ENCODE assay signal across 8 cellular contexts in the genomic region with DNA sequence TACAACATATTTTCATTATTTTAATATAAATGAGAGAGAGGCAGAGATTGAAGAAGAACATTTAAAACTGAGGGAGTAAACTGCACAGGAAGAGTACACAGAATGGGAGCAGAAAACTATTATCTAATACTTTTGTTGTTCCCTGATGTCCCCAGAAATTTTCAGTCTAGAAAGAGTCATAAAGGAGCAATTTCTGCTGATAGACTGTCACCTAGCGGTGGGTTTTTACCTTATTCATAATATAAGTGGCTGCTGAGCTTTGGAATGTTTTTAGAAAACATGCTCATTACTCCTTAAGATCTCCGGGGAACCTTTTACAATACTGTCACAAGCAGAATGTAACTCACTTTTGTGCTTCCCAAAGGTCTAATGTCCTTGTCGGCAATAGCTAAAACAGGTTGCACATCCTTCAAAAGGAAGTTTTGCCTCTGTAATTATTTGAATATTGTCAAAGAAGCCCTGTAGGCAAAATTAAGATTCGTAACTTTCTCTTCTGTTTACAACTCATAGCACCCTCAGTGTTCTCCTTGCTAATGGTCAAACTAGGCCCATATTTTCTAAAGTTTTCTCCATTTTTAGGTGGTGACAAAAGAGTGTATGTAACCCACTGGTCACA. TPM values are rescaled to one million over a fixed set of nuclear protein-coding genes. Genes with fewer than 3 reads are reported as not detected.
DNase-seq lines count a peak whose midpoint lies in the region; ATAC-seq, FAIRE-seq and TF ChIP-seq lines count a peak whose summit lies in the region.

No MANE protein-coding gene starts in this region.

- intact Hi-C loops in ovary (cut with DNase I) = loop anchor here in 3 of 4 donors (1.0 to 10.0 kb wide), 5 partner anchors 184 to 700 kb away; no protein-coding TSS in a partner anchor

- in situ Hi-C loops in KBM-7 (cut with MboI; ENCODE audit: low pct_unique_long_range_greater_than_20kb, low sequenced_read_pairs) = loop anchor here (10.0 to 25.0 kb wide), 2 partner anchors 180 to 697 kb away; partner anchors contain the start of gene RGS16

- WGBS in ovary, 3 donors = 27 to 35% (median 28%) methylated on average over 4 of the region's 4 CpGs

- DNase-seq in DND-41 = peak; percentile 16
- DNase-seq in KBM-7 = peak; percentile 50
- peak; percentile 18 for DNase-seq in RCC 7860 (ENCODE audit: low spot score)
- peak; percentile 59 for DNase-seq in epithelial cell of esophagus (ENCODE audit: low read depth)
- peak in 1 of 5 donors; percentile 29 for DNase-seq in ovary
- no peak for DNase-seq in activated T-cell treated with anti-CD3 and anti-CD28 coated beads, Interleukin-2, amount 50 U/mL, for 48 hours

- TF ChIP-seq CTCF in DND-41 (IDR thresholded peaks at IDR 0.05; ENCODE audit: borderline replicate concordance, extremely low read depth, low read length, poor library complexity, severe bottlenecking) (peak; percentile 80), epithelial cell of esophagus (IDR thresholded peaks at IDR 0.05; ENCODE audit: insufficient read depth, low read depth, low read length, missing control alignments) (peak; percentile 72), ovary (IDR thresholded peaks at IDR 0.05) (peak; percentile 66 to 85 (median 85))

- no peak for TF ChIP-seq POLR2A in ovary (IDR thresholded peaks at IDR 0.05)

- no peak overlapping the region for H3K4me2 ChIP-seq in DND-41 (ENCODE audit: insufficient read depth, low read length)

- no peak for TF ChIP-seq EP300 in ovary (IDR thresholded peaks at IDR 0.05)

- H3K27me3 ChIP-seq in DND-41 (ENCODE audit: insufficient read depth, low read length, poor library complexity) (peaks cover 11% of the 10 kb centered on the region), ovary (no peaks in the 10 kb centered on the region)

- H3K9me3 ChIP-seq in DND-41 (ENCODE audit: insufficient read depth, low read length, severe bottlenecking) = no peaks in the 10 kb centered on the region
- H3K9me3 ChIP-seq in ovary = no peaks in the 10 kb centered on the region

- no peak overlapping the region for H3K27ac ChIP-seq in DND-41 (ENCODE audit: low read length)
- H3K27ac ChIP-seq in ovary = no peak overlapping the region

- H2AFZ ChIP-seq in DND-41 (ENCODE audit: low read depth, low read length) = no peak overlapping the region

- H3K4me3 ChIP-seq in DND-41 (ENCODE audit: low read depth in 1 of 2, low read length in 2 of 2) (no peak overlapping the region), epithelial cell of esophagus (ENCODE audit: low read length) (no peak overlapping the region), ovary (no peak overlapping the region)

- H3K79me2 ChIP-seq in DND-41 (ENCODE audit: insufficient read depth, low read length) = no peaks in the 10 kb centered on the region

- ATAC-seq in DND-41 (ENCODE audit: insufficient read depth, low read depth) (peak; percentile 28; the same call in 1 of the 3 replicates), GM19463 (IDR thresholded peaks at IDR 0.05; ENCODE audit: unreplicated experiment) (no peak), GM21390 (IDR thresholded peaks at IDR 0.05; ENCODE audit: unreplicated experiment) (no peak)

- H3K36me3 ChIP-seq in DND-41 (ENCODE audit: insufficient read depth, low read length) = no peaks in the 10 kb centered on the region
- H3K36me3 ChIP-seq in ovary = no peaks in the 10 kb centered on the region

- H3K9ac ChIP-seq in DND-41 (ENCODE audit: low read depth, low read length) = no peak overlapping the region

- H3K4me1 ChIP-seq in DND-41 (ENCODE audit: insufficient read depth, low read length) (peaks cover 22% of the 10 kb centered on the region), ovary (ENCODE audit: insufficient read depth) (peaks cover 3% of the 10 kb centered on the region)

- peak; percentile 25 for FAIRE-seq in RCC 7860 (lab: Jason Lieb, UNC)

- H4K20me1 ChIP-seq in DND-41 (ENCODE audit: insufficient read depth, low read length) = no peaks in the 10 kb centered on the region

RNA-seq across cellular contexts. Expression of gene NPL, which starts 4.9 kb away (rescaled TPM):
- total RNA-seq in ovary = 10 to 100 TPM in 1 of 7 donors, 1 to 10 TPM in 6; 2.3 to 26.0 (median 3.7) TPM
- 10 to 100 TPM in 1 of 2 donors, 1 to 10 TPM in 1; 3.4 to 23.5 TPM for polyA plus RNA-seq in ovary

RNA-seq across cellular contexts. Expression of gene DHX9, which starts 54.5 kb away (rescaled TPM):
- 100 to 1,000 TPM in 5 of 7 donors, 10 to 100 TPM in 2; 70.6 to 168 (median 140) TPM for total RNA-seq in ovary
- 10 to 100 TPM; 81.5 to 98.0 TPM for polyA plus RNA-seq in ovary

Comparison
In these comparisons a context has a peak if more than half of its experiments do, and no peak if none do; other contexts are left out.
1. DNase-seq: peak in DND-41 (single experiment), KBM-7 (single experiment), RCC 7860 (single experiment) and epithelial cell of esophagus (single experiment); none in activated T-cell treated with anti-CD3 and anti-CD28 coated beads, Interleukin-2, amount 50 U/mL, for 48 hours (0 of 2).
2. Peak in every context shown above with its lines, with median percentiles within 50 percentile points of each other: CTCF ChIP-seq.